ENCODE assay signal across 1 cellular context in the genomic region with DNA sequence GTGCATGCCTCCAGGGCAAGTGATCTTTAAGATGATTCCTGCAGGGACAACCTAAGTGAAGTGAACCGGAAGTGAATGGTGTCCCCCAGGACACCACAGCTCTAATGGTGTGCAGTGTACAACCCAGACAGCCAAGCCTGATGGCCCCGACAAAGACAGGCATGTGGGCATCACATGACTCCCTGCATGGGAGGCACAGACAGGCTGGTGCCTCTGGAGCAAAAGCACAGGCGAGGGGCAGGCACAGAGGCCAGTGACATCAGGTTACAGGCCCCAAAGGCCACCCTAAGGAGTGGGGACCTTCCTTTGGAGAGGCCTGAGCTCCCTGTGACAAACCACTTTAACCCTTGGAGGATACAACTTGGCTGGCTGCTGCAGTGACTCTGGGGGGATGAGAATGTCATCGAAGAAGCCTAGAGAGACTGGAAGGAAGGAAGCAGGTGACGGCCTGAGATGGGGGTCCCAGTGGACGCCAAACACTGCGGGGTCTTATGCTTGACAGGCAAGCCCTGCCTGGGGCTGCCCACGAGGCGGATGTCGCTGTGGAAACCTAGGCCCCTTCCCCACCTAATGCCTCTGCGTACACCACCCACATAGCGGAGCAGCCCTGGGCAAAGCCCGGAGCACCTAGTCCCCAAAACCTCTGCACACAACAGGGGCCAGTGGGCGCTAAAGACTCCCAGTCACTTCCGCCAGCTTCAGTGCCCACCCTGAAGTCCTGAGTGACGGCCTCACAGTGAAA.
TF ChIP-seq lines count a peak whose summit lies in the region.

No MANE protein-coding gene starts in this region.

TF ChIP-seq in IMR-90, 13 proteins besides CTCF, POLR2A, EP300 and RAD21:
- TF ChIP-seq RFX5 (IDR thresholded peaks at IDR 0.05; ENCODE audit: low read depth, low read length) (no peak), BHLHE40 (IDR thresholded peaks at IDR 0.05; ENCODE audit: low read depth, low read length) (no peak), MAZ (IDR thresholded peaks at IDR 0.05; ENCODE audit: borderline replicate concordance, low read depth, low read length) (no peak), FOS (IDR thresholded peaks at IDR 0.05; ENCODE audit: low read depth, low read length) (no peak), MAFK (IDR thresholded peaks at IDR 0.05; ENCODE audit: low read depth, low read length) (no peak), RCOR1 (IDR thresholded peaks at IDR 0.05; ENCODE audit: insufficient replicate concordance, low read length) (no peak)
TF ChIP-seq in IMR-90: peak in this region for 0.
